8 cellular contexts compared by ENCODE assay signal in genomic region chr14:72926292-72927028, GRCh38. TPM values are rescaled to one million over a fixed set of nuclear protein-coding genes. Genes with fewer than 3 reads are reported as not detected.
DNase-seq lines count a peak whose midpoint lies in the region; ATAC-seq, FAIRE-seq and TF ChIP-seq lines count a peak whose summit lies in the region.

TSS of gene DCAF4 (plus strand) at chr14:72926464. CDS start at chr14:72937979, 11,515 bp downstream.

- H3K27me3 ChIP-seq in BE2C = no peaks in the 10 kb centered on the region

- intact Hi-C loops in kidney (cut with DNase I) = no loop called here

- FAIRE-seq in kidney (lab: Jason Lieb, UNC) = no peak

- H3K4me3 ChIP-seq in BE2C (ENCODE audit: low read depth, low read length) (peak within 1 kb of the TSS; percentile 96), choroid plexus epithelial cell (ENCODE audit: low read depth, low read length) (peak within 1 kb of the TSS; percentile 97), kidney (ENCODE audit: low read length in 2 of 2) (peak within 1 kb of the TSS; percentile 83 to 89)

- H3K4me1 ChIP-seq in BE2C (peaks cover 9% of the 10 kb centered on the region), kidney (ENCODE audit: control insufficient read depth in 1 of 2, insufficient read depth in 1 of 2, low read depth in 1 of 2, low read length in 2 of 2) (no peaks in the 10 kb centered on the region)

- DNase-seq in BE2C = peak; percentile 99
- peak; percentile 93 for DNase-seq in GM19240 (ENCODE audit: insufficient read length, low spot score)
- peak; percentile 86 to 94 for DNase-seq in NCI-H524 (lab: John Stamatoyannopoulos, UW)
- DNase-seq in activated CD4-positive, alpha-beta T cell treated with anti-CD3 and anti-CD28 coated beads for 24 hours (ENCODE audit: low read depth in 2 of 2) = peak; percentile 86 to 88
- peak; percentile 99 for DNase-seq in choroid plexus epithelial cell (ENCODE audit: low read depth)
- DNase-seq in kidney = peak; percentile 98
- DNase-seq in stimulated activated CD4-positive, alpha-beta T cell treated with anti-CD3 and anti-CD28 coated beads, Interleukin-1b, Interleukin-23, amount 100 ng/mL, for 1 hour (ENCODE audit: low read depth in 2 of 2) = peak; percentile 79 to 85

- peak within 1 kb of the TSS; percentile 34 to 88 for H3K27ac ChIP-seq in kidney (ENCODE audit: low read depth in 2 of 2, low read length in 2 of 2)

- TF ChIP-seq CTCF in BE2C (IDR thresholded peaks at IDR 0.05; ENCODE audit: low read depth, low read length) (no peak), choroid plexus epithelial cell (conservative IDR thresholded peaks at IDR 0.05; ENCODE audit: low read depth, low read length) (peak; percentile 7), kidney (IDR thresholded peaks at IDR 0.05; ENCODE audit: borderline replicate concordance, extremely low read depth, insufficient read depth) (no peak)

- H3K9ac ChIP-seq in kidney (ENCODE audit: low read length in 2 of 2) = peak within 1 kb of the TSS; percentile 67 to 88

- ATAC-seq in HG03457 (IDR thresholded peaks at IDR 0.05; ENCODE audit: unreplicated experiment) = peak; percentile 97

- no peaks in the 10 kb centered on the region for H3K9me3 ChIP-seq in BE2C
- H3K9me3 ChIP-seq in kidney (ENCODE audit: control insufficient read depth in 1 of 2, low read length in 2 of 2) = no peaks in the 10 kb centered on the region

- H3K36me3 ChIP-seq in BE2C = peaks cover 5% of the 10 kb centered on the region; the same call in 1 of the 2 replicates
- H3K36me3 ChIP-seq in kidney (ENCODE audit: control insufficient read depth in 1 of 2, insufficient read depth in 2 of 2, low read length in 2 of 2) = no peaks in the 10 kb centered on the region

RNA-seq across cellular contexts. Expression of gene DCAF4, which starts in this region (rescaled TPM):
- 21.1 TPM for polyA plus RNA-seq in BE2C (2012; ENCODE audit: insufficient read depth, insufficient read length, low read depth)
- total RNA-seq in kidney = 23.1 TPM
- 11.0 TPM for polyA plus RNA-seq in kidney (ENCODE audit: insufficient read depth, low read depth, low replicate concordance)

Comparison
In these comparisons a context has a peak if more than half of its experiments do, and no peak if none do; other contexts are left out.
1. Peak in every context shown above with its lines: DNase-seq, ATAC-seq, H3K4me3 ChIP-seq and H3K27ac ChIP-seq.